ENCODE assay signal across 2 cellular contexts in genomic region chr10:114905450-114905849, GRCh38.
A peak's percentile ranks its signal among the peaks of the same experiment; 100 is the strongest.
TF ChIP-seq lines count a peak whose summit lies in the region.

No MANE protein-coding gene starts in this region.

TF ChIP-seq in HCT116, 20 proteins besides CTCF, POLR2A, EP300 and RAD21 (continued from another document):
- TF ChIP-seq REST (IDR thresholded peaks at IDR 0.05; ENCODE audit: low read depth), result no peak
- peak; percentile 52; the same call in 1 of the 2 replicates for TF ChIP-seq CBX3 (IDR thresholded peaks at IDR 0.05; ENCODE audit: low read depth)
- no peak for TF ChIP-seq TCF7L2 (IDR thresholded peaks at IDR 0.05; ENCODE audit: borderline replicate concordance, extremely low read depth, insufficient read depth, insufficient read length)

TF ChIP-seq in SK-N-SH, 30 proteins besides CTCF, POLR2A, EP300 and RAD21:
- TF ChIP-seq REST (IDR thresholded peaks at IDR 0.05; ENCODE audit: low read depth, low read length) (no peak), ELF1 (IDR thresholded peaks at IDR 0.05) (no peak), JUND (IDR thresholded peaks at IDR 0.05) (peak; percentile 50), FOSL2 (IDR thresholded peaks at IDR 0.05; ENCODE audit: borderline replicate concordance, low read depth) (peak; percentile 66; the same call in 1 of the 2 replicates), TCF12 (IDR thresholded peaks at IDR 0.05) (peak; percentile 34; the same call in 1 of the 2 replicates), GABPA (IDR thresholded peaks at IDR 0.05; ENCODE audit: low read depth) (no peak), RXRA (IDR thresholded peaks at IDR 0.05; ENCODE audit: borderline replicate concordance, low read depth) (no peak), PBX3 (IDR thresholded peaks at IDR 0.05) (peak; percentile 80), POLR2AphosphoS5 (IDR thresholded peaks at IDR 0.05; ENCODE audit: low read depth, low read length) (no peak), RFX5 (IDR thresholded peaks at IDR 0.05; ENCODE audit: low read length) (no peak), EZH2phosphoT487 (IDR thresholded peaks at IDR 0.05; ENCODE audit: borderline replicate concordance, low read depth) (no peak), USF2 (IDR thresholded peaks at IDR 0.05; ENCODE audit: borderline replicate concordance, low read depth, low read length) (no peak), SIN3A (IDR thresholded peaks at IDR 0.05; ENCODE audit: borderline replicate concordance, low read depth, low read length) (no peak), MAX (IDR thresholded peaks at IDR 0.05; ENCODE audit: low read depth) (no peak), USF1 (IDR thresholded peaks at IDR 0.05; ENCODE audit: borderline replicate concordance, low read depth) (no peak), CHD2 (IDR thresholded peaks at IDR 0.05; ENCODE audit: low read length, partially characterized antibody) (no peak), IRF3 (IDR thresholded peaks at IDR 0.05; ENCODE audit: low read depth, low read length) (no peak)
TF ChIP-seq in SK-N-SH: peak in this region for 4.
